In the genomic region with DNA sequence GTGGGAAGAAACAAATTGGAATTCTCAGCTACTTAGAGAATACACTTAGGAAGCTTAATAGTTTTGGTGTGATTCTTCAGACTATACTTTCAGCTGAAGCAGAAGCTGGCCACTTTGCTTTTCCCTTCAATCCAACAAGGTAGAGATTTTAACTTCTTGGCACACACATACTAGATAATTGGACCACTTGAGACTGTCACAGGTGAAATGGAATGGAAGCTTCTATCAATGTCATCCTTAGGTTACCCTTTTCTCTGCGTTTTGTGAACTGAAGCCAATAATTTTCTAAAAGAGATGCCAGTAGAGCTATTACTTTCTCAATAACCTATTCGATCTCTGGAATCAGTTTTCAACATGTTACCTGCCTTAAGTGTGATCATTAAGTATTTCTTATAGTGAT, we compare ENCODE assay signal across 24 cellular contexts.
"Had no signal": no experiment of that assay in that cellular context is flagged by ENCODE, and none has a peak within 500 bp of the region (broad histone marks: within the 10 kb centered on the region; RNA-seq: fewer than 3 reads in every experiment).

No MANE protein-coding gene starts in this region.

- H3K9me3 ChIP-seq: colonic mucosa, gastrocnemius medialis had no signal

- H3K36me3 ChIP-seq: colonic mucosa, esophagus muscularis mucosa, esophagus squamous epithelium, gastrocnemius medialis, gastroesophageal sphincter, heart left ventricle, heart right ventricle had no signal

- H3K4me3 ChIP-seq: colonic mucosa, coronary artery, dorsolateral prefrontal cortex, esophagus muscularis mucosa, esophagus squamous epithelium, gastrocnemius medialis, gastroesophageal sphincter, heart left ventricle, heart right ventricle had no signal

- DNase-seq: colonic mucosa; cortex of kidney; dermis blood vessel endothelial cell; dorsolateral prefrontal cortex; effector CD4-positive, alpha-beta T cell; effector CD8-positive, alpha-beta T cell; effector memory CD4-positive, alpha-beta T cell; effector memory CD8-positive, alpha-beta T cell; endodermal cell; erythroblast; esophagus squamous epithelium; foreskin fibroblast; foreskin keratinocyte; foreskin melanocyte; gastrocnemius medialis; glutamatergic neuron; head of caudate nucleus; heart left ventricle; heart right ventricle had no signal

- H3K27ac ChIP-seq: colonic mucosa, coronary artery, dorsolateral prefrontal cortex, epithelial cell of prostate, esophagus muscularis mucosa, esophagus squamous epithelium, foreskin keratinocyte, gastrocnemius medialis, gastroesophageal sphincter, heart left ventricle, heart right ventricle had no signal

- ATAC-seq: effector memory CD8-positive, alpha-beta T cell; esophagus mucosa; foreskin keratinocyte; gastrocnemius medialis; gastroesophageal sphincter; heart left ventricle; heart right ventricle had no signal

- H3K27me3 ChIP-seq: colonic mucosa, dorsolateral prefrontal cortex, esophagus muscularis mucosa, esophagus squamous epithelium, gastrocnemius medialis, gastroesophageal sphincter, heart left ventricle, heart right ventricle had no signal
